In the genomic region with DNA sequence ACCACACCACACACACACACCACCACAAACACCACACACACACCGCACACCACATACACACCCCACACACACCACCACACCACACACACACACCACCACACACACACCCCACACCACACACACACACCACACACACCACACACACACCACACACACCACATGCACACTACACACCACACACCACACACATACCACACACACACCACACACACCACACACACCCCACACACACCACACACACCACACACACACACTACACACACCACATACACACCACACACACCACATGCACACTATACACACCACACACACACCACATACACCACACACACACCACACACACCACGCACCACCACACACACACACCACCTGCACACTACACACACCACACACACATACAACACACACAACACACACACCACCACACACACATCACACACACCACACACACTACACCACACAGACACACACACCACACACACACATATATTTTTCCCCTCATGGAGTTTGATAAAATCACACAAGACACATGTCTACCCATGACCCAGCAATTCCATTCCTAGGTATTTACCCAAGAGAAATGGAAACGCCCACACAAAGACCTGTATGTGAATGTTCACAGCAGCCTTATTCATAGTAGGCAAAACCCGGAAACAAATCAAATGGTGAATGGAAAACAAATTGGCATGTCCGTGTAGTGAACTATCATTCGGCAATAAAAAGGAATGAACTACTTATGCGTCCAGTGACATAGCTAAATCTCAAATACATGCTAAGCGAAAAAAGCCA, we compare ENCODE assay signal across 19 cellular contexts. TPM values are rescaled to one million over a fixed set of nuclear protein-coding genes. Genes with fewer than 3 reads are reported as not detected.
DNase-seq lines count a peak whose midpoint lies in the region; ATAC-seq and TF ChIP-seq lines count a peak whose summit lies in the region.
"Had no signal": no experiment of that assay in that cellular context is flagged by ENCODE, and none has a peak within 500 bp of the region (broad histone marks: within the 10 kb centered on the region; RNA-seq: fewer than 3 reads in every experiment).

No MANE protein-coding gene starts in this region.

- H2AFZ ChIP-seq in GM23338: no peak overlapping the region
- H2AFZ ChIP-seq: parathyroid adenoma had no signal

- intact Hi-C loops in sciatic nerve (cut with DNase I): no loop called here

- H3K27ac ChIP-seq in CD8-positive, alpha-beta memory T cell (ENCODE audit: low read depth, low read length): no peak overlapping the region
- no peak overlapping the region for H3K27ac ChIP-seq in GM23338 (ENCODE audit: low read depth)
- H3K27ac ChIP-seq: esophagus squamous epithelium, parathyroid adenoma, SJCRH30, skin epidermis had no signal

- CTCF ChIA-PET in CD8-positive, alpha-beta memory T cell (lab: Charles Lee): interaction anchor here (2.5 kb wide), 1 partner anchor 12 kb away, joined by 9 read pairs; no protein-coding TSS in a partner anchor

- no peaks in the 10 kb centered on the region for H3K9me3 ChIP-seq in CD8-positive, alpha-beta memory T cell (ENCODE audit: low read length)
- H3K9me3 ChIP-seq: esophagus squamous epithelium, SJCRH30 had no signal

- H3K9me2 ChIP-seq in GM23338 (ENCODE audit: insufficient read depth): no peaks in the 10 kb centered on the region

- no peaks in the 10 kb centered on the region for H3K27me3 ChIP-seq in CD8-positive, alpha-beta memory T cell (ENCODE audit: insufficient read depth, low read length, poor library complexity, severe bottlenecking)
- no peaks in the 10 kb centered on the region for H3K27me3 ChIP-seq in GM23338 (ENCODE audit: insufficient read depth)
- H3K27me3 ChIP-seq: esophagus squamous epithelium, SJCRH30 had no signal

- H3K27ac Mint-ChIP-seq in CD8-positive, alpha-beta memory T cell: peak overlapping the region in 7 of 8 donors; percentile 14 to 90 (median 74)
- 0 out of 2 replicates have a peak overlapping the region, but pooled peaks have one; percentile 10 for H3K27ac Mint-ChIP-seq in GM23338
- H3K27ac Mint-ChIP-seq in activated naive CD8-positive, alpha-beta T cell treated with anti-CD3 and anti-CD28 coated beads, Interleukin-2, amount 10 ng/mL, durations not matched to agents 7 days and 5 days: peak overlapping the region; percentile 85
- H3K27ac Mint-ChIP-seq in naive thymus-derived CD8-positive, alpha-beta T cell: peak overlapping the region; percentile 61 to 90 (median 83)

- peaks cover 0 to 1% of the 10 kb centered on the region in 2 donors for H3K27me3 Mint-ChIP-seq in CD8-positive, alpha-beta memory T cell
- H3K27me3 Mint-ChIP-seq in GM23338 (ENCODE audit: insufficient read depth, low read depth, poor library complexity): peaks cover 6% of the 10 kb centered on the region
- no peaks in the 10 kb centered on the region for H3K27me3 Mint-ChIP-seq in activated naive CD8-positive, alpha-beta T cell treated with anti-CD3 and anti-CD28 coated beads, Interleukin-2, amount 10 ng/mL, durations not matched to agents 7 days and 5 days
- H3K27me3 Mint-ChIP-seq in naive thymus-derived CD8-positive, alpha-beta T cell: no peaks in the 10 kb centered on the region

- H3K9me3 Mint-ChIP-seq in CD8-positive, alpha-beta memory T cell: no peaks in the 10 kb centered on the region
- H3K9me3 Mint-ChIP-seq in GM23338: no peaks in the 10 kb centered on the region
- H3K9me3 Mint-ChIP-seq in activated naive CD8-positive, alpha-beta T cell treated with anti-CD3 and anti-CD28 coated beads, Interleukin-2, amount 10 ng/mL, durations not matched to agents 7 days and 5 days: no peaks in the 10 kb centered on the region
- no peaks in the 10 kb centered on the region for H3K9me3 Mint-ChIP-seq in naive thymus-derived CD8-positive, alpha-beta T cell

- POLR2A ChIA-PET in CD8-positive, alpha-beta memory T cell (lab: Charles Lee): no interaction called here
- POLR2A ChIA-PET in activated naive CD8-positive, alpha-beta T cell treated with anti-CD3 and anti-CD28 coated beads, Interleukin-2, amount 10 ng/mL, durations not matched to agents 7 days and 5 days (lab: Charles Lee): interaction anchor here (0.9 to 3.2 kb wide), 2 partner anchors 12 to 90 kb away, joined by 3 to 11 read pairs; no protein-coding TSS in a partner anchor
- POLR2A ChIA-PET in naive thymus-derived CD8-positive, alpha-beta T cell (lab: Charles Lee): interaction anchor here (0.7 to 7.5 kb wide), 6 partner anchors 9 to 130 kb away, joined by 3 to 54 read pairs (median 6); no protein-coding TSS in a partner anchor

- H3K4me3 ChIP-seq in CD8-positive, alpha-beta memory T cell (ENCODE audit: low read length): no peak overlapping the region
- H3K4me3 ChIP-seq in GM23338: no peak overlapping the region
- H3K4me3 ChIP-seq: esophagus squamous epithelium, SJCRH30, skin epidermis had no signal

- H3K36me3 Mint-ChIP-seq in CD8-positive, alpha-beta memory T cell: peaks cover 18 to 87% (median 22%) of the 10 kb centered on the region in 3 donors
- H3K36me3 Mint-ChIP-seq in GM23338 (ENCODE audit: low read depth): no peaks in the 10 kb centered on the region
- H3K36me3 Mint-ChIP-seq in activated naive CD8-positive, alpha-beta T cell treated with anti-CD3 and anti-CD28 coated beads, Interleukin-2, amount 10 ng/mL, durations not matched to agents 7 days and 5 days: peaks cover 67% of the 10 kb centered on the region
- H3K36me3 Mint-ChIP-seq in naive thymus-derived CD8-positive, alpha-beta T cell: peaks cover 6 to 67% (median 23%) of the 10 kb centered on the region in 3 donors

- H4K20me1 ChIP-seq in GM23338 (replicated peaks; ENCODE audit: insufficient read depth): no peaks in the 10 kb centered on the region

- no peak for TF ChIP-seq CTCF in GM23338 (conservative IDR thresholded peaks at IDR 0.05; ENCODE audit: low read depth in 2 of 2)

- no peaks in the 10 kb centered on the region for H3K79me2 ChIP-seq in GM23338 (replicated peaks; ENCODE audit: insufficient read depth)
- H3K79me2 ChIP-seq: parathyroid adenoma had no signal

- no peak overlapping the region for H3K4me2 ChIP-seq in GM23338

- H3K36me3 ChIP-seq in CD8-positive, alpha-beta memory T cell (ENCODE audit: insufficient read depth, low read length): peaks cover 49% of the 10 kb centered on the region
- H3K36me3 ChIP-seq in GM23338 (ENCODE audit: insufficient read depth): no peaks in the 10 kb centered on the region
- H3K36me3 ChIP-seq: esophagus squamous epithelium, SJCRH30 had no signal

- H3K4me3 Mint-ChIP-seq in CD8-positive, alpha-beta memory T cell: peak overlapping the region in 2 of 7 donors; percentile 6 to 65
- no peak overlapping the region for H3K4me3 Mint-ChIP-seq in GM23338
- peak overlapping the region; percentile 49 for H3K4me3 Mint-ChIP-seq in activated naive CD8-positive, alpha-beta T cell treated with anti-CD3 and anti-CD28 coated beads, Interleukin-2, amount 10 ng/mL, durations not matched to agents 7 days and 5 days
- H3K4me3 Mint-ChIP-seq in naive thymus-derived CD8-positive, alpha-beta T cell: peak overlapping the region in 3 of 10 donors; percentile 31 to 40 (median 34)

- H3F3A ChIP-seq in GM23338 (replicated peaks; ENCODE audit: low read depth): no peaks in the 10 kb centered on the region

- peaks cover 59 to 86% (median 83%) of the 10 kb centered on the region in 3 donors for H3K4me1 Mint-ChIP-seq in CD8-positive, alpha-beta memory T cell
- no peaks in the 10 kb centered on the region for H3K4me1 Mint-ChIP-seq in GM23338
- peaks cover 76% of the 10 kb centered on the region for H3K4me1 Mint-ChIP-seq in activated naive CD8-positive, alpha-beta T cell treated with anti-CD3 and anti-CD28 coated beads, Interleukin-2, amount 10 ng/mL, durations not matched to agents 7 days and 5 days
- H3K4me1 Mint-ChIP-seq in naive thymus-derived CD8-positive, alpha-beta T cell: peaks cover 49 to 89% (median 84%) of the 10 kb centered on the region in 4 donors

- ATAC-seq in GM23338: no peak
- ATAC-seq in activated naive CD8-positive, alpha-beta T cell treated with anti-CD3 and anti-CD28 coated beads, Interleukin-2, amount 10 ng/mL, durations not matched to agents 7 days and 5 days (ENCODE audit: low read depth): no peak
- no peak for ATAC-seq in naive thymus-derived CD8-positive, alpha-beta T cell
- no peak for ATAC-seq in sciatic nerve

- no peak for DNase-seq in CD8-positive, alpha-beta memory T cell
- DNase-seq in GM23338 (ENCODE audit: low spot score) (no peak), UCSD-AML1 (lab: John Stamatoyannopoulos, UW; ENCODE audit: unreplicated experiment) (no peak), 8988T (no peak), sciatic nerve (ENCODE audit: low spot score) (no peak)
- no peak for DNase-seq in activated naive CD8-positive, alpha-beta T cell treated with anti-CD3 and anti-CD28 coated beads, Interleukin-2, amount 10 ng/mL, durations not matched to agents 7 days and 5 days
- no peak for DNase-seq in naive thymus-derived CD8-positive, alpha-beta T cell
- DNase-seq: anterior cingulate cortex, C1 segment of cervical spinal cord, cortex of kidney, esophagus squamous epithelium, KG1, NCI-H1417 treated with DMSO at 0.1 percent for 48 hours, NCI-H226, SJCRH30 had no signal

- peaks cover 87% of the 10 kb centered on the region for H3K4me1 ChIP-seq in CD8-positive, alpha-beta memory T cell (ENCODE audit: insufficient read depth, low read length)
- H3K4me1 ChIP-seq in GM23338 (ENCODE audit: insufficient read depth): no peaks in the 10 kb centered on the region
- H3K4me1 ChIP-seq: parathyroid adenoma had no signal

TF ChIP-seq in GM23338, 12 proteins besides CTCF, POLR2A, EP300 and RAD21 (continues in another document):
- TF ChIP-seq ZNF331 (CRISPR knock-in tag; IDR thresholded peaks at IDR 0.05; ENCODE audit: low read depth): no peak
- TF ChIP-seq STAT1 (IDR thresholded peaks at IDR 0.05; ENCODE audit: unreplicated experiment): no peak

RNA-seq across cellular contexts. Expression of a gene that starts 14.3 kb away (rescaled TPM):
- total RNA-seq in CD8-positive, alpha-beta memory T cell: 100 to 1,000 TPM; 169 to 175 TPM
- 156 TPM for polyA plus RNA-seq in CD8-positive, alpha-beta memory T cell
- not detected in 2 replicates for total RNA-seq in GM23338 (2014; rRNA removed; shearing (Covaris generic))
- not detected in 2 replicates for polyA plus RNA-seq in GM23338 (2016; fragmentation: Nextera tagmentation; extraction: Ambion mirVana)
- 100 to 1,000 TPM; 303 to 313 TPM for total RNA-seq in activated naive CD8-positive, alpha-beta T cell treated with anti-CD3 and anti-CD28 coated beads, Interleukin-2, amount 10 ng/mL, durations not matched to agents 7 days and 5 days
- 100 to 1,000 TPM; 165 to 174 TPM for total RNA-seq in naive thymus-derived CD8-positive, alpha-beta T cell
- 100 to 1,000 TPM; 136 to 227 (median 192) TPM for polyA plus RNA-seq in naive thymus-derived CD8-positive, alpha-beta T cell
- 1.3 TPM for total RNA-seq in sciatic nerve
- total RNA-seq: Daoy, kidney epithelial cell had no signal

RNA-seq across cellular contexts. Expression of a gene that starts 44.6 kb away (rescaled TPM):
- total RNA-seq in CD8-positive, alpha-beta memory T cell: 10 to 100 TPM in 1 of 2 experiments, 1 to 10 TPM in 1; 8.4 to 10.3 TPM
- polyA plus RNA-seq in CD8-positive, alpha-beta memory T cell: 1.3 TPM
- total RNA-seq in GM23338 (2014; rRNA removed; shearing (Covaris generic)): 14.4 and 19.4 TPM in 2 replicates
- polyA plus RNA-seq in GM23338 (2016; fragmentation: Nextera tagmentation; extraction: Ambion mirVana): 8.7 and 8.8 TPM in 2 replicates
- total RNA-seq in activated naive CD8-positive, alpha-beta T cell treated with anti-CD3 and anti-CD28 coated beads, Interleukin-2, amount 10 ng/mL, durations not matched to agents 7 days and 5 days: 1 to 10 TPM; 5.6 to 6.0 TPM
- total RNA-seq in naive thymus-derived CD8-positive, alpha-beta T cell: 1 to 10 TPM; 5.4 to 6.3 TPM
- 1 to 10 TPM in 1 of 3 donors, under 1 TPM in 2; 0.62 to 1.3 (median 0.86) TPM for polyA plus RNA-seq in naive thymus-derived CD8-positive, alpha-beta T cell
- 23.1 TPM for total RNA-seq in sciatic nerve

Comparison
In these comparisons a context has a peak if more than half of its experiments do, and no peak if none do; other contexts are left out.
1. H3K27ac Mint-ChIP-seq: peak in every context shown above with its lines; median percentile 85 in activated naive CD8-positive, alpha-beta T cell treated with anti-CD3 and anti-CD28 coated beads, Interleukin-2, amount 10 ng/mL, durations not matched to agents 7 days and 5 days; 83 in naive thymus-derived CD8-positive, alpha-beta T cell; 74 in CD8-positive, alpha-beta memory T cell; 10 in GM23338.
2. RNA of a gene that starts 14.3 kb away (total RNA-seq): 303 to 313 TPM in activated naive CD8-positive, alpha-beta T cell treated with anti-CD3 and anti-CD28 coated beads, Interleukin-2, amount 10 ng/mL, durations not matched to agents 7 days and 5 days, 169 to 175 TPM in CD8-positive, alpha-beta memory T cell and 165 to 174 TPM in naive thymus-derived CD8-positive, alpha-beta T cell; 1.3 TPM in sciatic nerve (single experiment) and not detected in GM23338; every median in the first group is over 10 times any median in the second.